Comparison of ENCODE assay signal across 7 cellular contexts in the genomic region with DNA sequence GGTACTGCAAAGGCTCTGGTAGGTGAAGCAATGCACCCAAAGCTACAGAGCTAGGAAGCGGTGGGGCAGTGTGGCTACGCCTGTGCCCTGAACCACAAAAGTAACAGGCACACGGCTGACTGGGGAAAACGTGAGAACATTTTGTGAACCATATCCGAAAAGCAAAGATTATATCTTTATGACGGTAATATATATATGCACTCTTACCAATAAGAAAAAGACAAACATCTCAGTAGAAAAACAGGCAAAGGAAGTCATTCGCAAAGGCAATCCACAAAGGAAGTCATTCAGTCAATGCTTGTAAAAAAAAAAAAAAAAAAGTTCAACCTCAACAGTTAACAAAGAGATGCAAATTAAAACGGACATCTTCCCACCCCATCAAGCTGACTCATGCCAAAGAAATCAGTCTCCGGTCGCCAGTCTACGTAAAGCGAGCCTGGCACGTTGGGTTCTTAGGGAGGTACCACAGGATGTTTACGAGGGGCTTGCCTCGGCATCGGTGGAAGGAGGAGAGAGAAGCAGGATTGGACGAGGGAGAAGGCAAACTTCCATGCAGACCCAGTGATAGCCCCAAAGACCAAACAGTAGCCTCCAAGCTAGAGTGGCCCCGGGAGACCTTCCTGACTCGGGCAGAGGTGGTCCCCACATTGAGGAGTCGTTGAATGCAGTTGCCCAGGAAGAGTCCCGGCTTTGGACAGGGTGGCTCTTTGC. TPM values are rescaled to one million over a fixed set of nuclear protein-coding genes. Genes with fewer than 3 reads are reported as not detected.
DNase-seq lines count a peak whose midpoint lies in the region; ATAC-seq and TF ChIP-seq lines count a peak whose summit lies in the region.

No MANE protein-coding gene starts in this region.

- no peak for TF ChIP-seq CTCF in HFFc6 (IDR thresholded peaks at IDR 0.05)
- TF ChIP-seq CTCF in astrocyte of the spinal cord (IDR thresholded peaks at IDR 0.05; ENCODE audit: low read depth, low read length), result no peak
- no peak for TF ChIP-seq CTCF in mucosa of descending colon (IDR thresholded peaks at IDR 0.05)
- no peak for TF ChIP-seq CTCF in suprapubic skin (IDR thresholded peaks at IDR 0.05)

- intact Hi-C loops in mucosa of descending colon (cut with DNase I, micrococcal nuclease), result no loop called here

- peak overlapping the region; percentile 11 for H3K4me3 Mint-ChIP-seq in HFFc6
- peak overlapping the region; percentile 79 for H3K4me3 Mint-ChIP-seq in T-helper 1 cell treated with Interleukin-12 subunit alpha and Interleukin-12 subunit beta and Interleukin-4 antibody, amounts not matched to agents 30 μg/mL and 1 μg/mL, for 36 hours

- no peaks in the 10 kb centered on the region for H3K36me3 ChIP-seq in mucosa of descending colon (ENCODE audit: low read depth)
- no peaks in the 10 kb centered on the region for H3K36me3 ChIP-seq in suprapubic skin

- peak overlapping the region; percentile 76 for H3K27ac ChIP-seq in suprapubic skin

- no peak for TF ChIP-seq EP300 in suprapubic skin (IDR thresholded peaks at IDR 0.05)

- peak overlapping the region; percentile 40; the same call in 1 of the 2 replicates for H3K27ac Mint-ChIP-seq in HFFc6
- H3K27ac Mint-ChIP-seq in T-helper 1 cell treated with Interleukin-12 subunit alpha and Interleukin-12 subunit beta and Interleukin-4 antibody, amounts not matched to agents 30 μg/mL and 1 μg/mL, for 36 hours, result peak overlapping the region; percentile 97

- H3K9me3 ChIP-seq in mucosa of descending colon, result no peaks in the 10 kb centered on the region
- no peaks in the 10 kb centered on the region for H3K9me3 ChIP-seq in suprapubic skin

- 39% methylated on average over 21 of the region's 21 CpGs for WGBS in suprapubic skin

- H3K4me1 Mint-ChIP-seq in HFFc6 (ENCODE audit: low read depth), result peaks cover 9% of the 10 kb centered on the region
- H3K4me1 Mint-ChIP-seq in T-helper 1 cell treated with Interleukin-12 subunit alpha and Interleukin-12 subunit beta and Interleukin-4 antibody, amounts not matched to agents 30 μg/mL and 1 μg/mL, for 36 hours (ENCODE audit: low read depth), result peaks cover 36% of the 10 kb centered on the region

- TF ChIP-seq POLR2A in suprapubic skin (IDR thresholded peaks at IDR 0.05), result peak in 1 of 2 donors; percentile 20

- no peaks in the 10 kb centered on the region for H3K9me3 Mint-ChIP-seq in HFFc6
- H3K9me3 Mint-ChIP-seq in T-helper 1 cell treated with Interleukin-12 subunit alpha and Interleukin-12 subunit beta and Interleukin-4 antibody, amounts not matched to agents 30 μg/mL and 1 μg/mL, for 36 hours, result no peaks in the 10 kb centered on the region

- DNase-seq in HFFc6, result peak; percentile 88
- peak; percentile 50 for DNase-seq in astrocyte of the spinal cord (ENCODE audit: low read depth, low spot score)
- peak; percentile 71 to 84 (median 77) for DNase-seq in mucosa of descending colon
- peak; percentile 70 to 76 for DNase-seq in suprapubic skin (ENCODE audit: low spot score in 2 of 2)
- DNase-seq in hepatic stellate cell (ENCODE audit: low spot score), result no peak
- DNase-seq in pons (ENCODE audit: low spot score), result no peak

- H3K4me1 ChIP-seq in mucosa of descending colon (ENCODE audit: low read depth), result peaks cover 8% of the 10 kb centered on the region
- H3K4me1 ChIP-seq in suprapubic skin, result peaks cover 4% of the 10 kb centered on the region

- H3K36me3 Mint-ChIP-seq in HFFc6 (ENCODE audit: low read depth), result no peaks in the 10 kb centered on the region
- H3K36me3 Mint-ChIP-seq in T-helper 1 cell treated with Interleukin-12 subunit alpha and Interleukin-12 subunit beta and Interleukin-4 antibody, amounts not matched to agents 30 μg/mL and 1 μg/mL, for 36 hours (ENCODE audit: low read depth), result no peaks in the 10 kb centered on the region

- H3K4me3 ChIP-seq in astrocyte of the spinal cord (ENCODE audit: low read depth, low read length), result no peak overlapping the region
- H3K4me3 ChIP-seq in mucosa of descending colon, result no peak overlapping the region
- H3K4me3 ChIP-seq in suprapubic skin, result no peak overlapping the region

- H3K27me3 ChIP-seq in suprapubic skin, result no peaks in the 10 kb centered on the region

- peak; percentile 93 for ATAC-seq in mucosa of descending colon

- peaks cover 15% of the 10 kb centered on the region for H3K27me3 Mint-ChIP-seq in HFFc6 (ENCODE audit: insufficient read depth)
- no peaks in the 10 kb centered on the region for H3K27me3 Mint-ChIP-seq in T-helper 1 cell treated with Interleukin-12 subunit alpha and Interleukin-12 subunit beta and Interleukin-4 antibody, amounts not matched to agents 30 μg/mL and 1 μg/mL, for 36 hours (ENCODE audit: low read depth)

- in situ Hi-C loops in astrocyte of the spinal cord (cut with HindIII; ENCODE audit: low sequenced_read_pairs), result no loop called here

RNA-seq across cellular contexts. Expression of a gene that starts 39.4 kb away (rescaled TPM):
- 100 to 1,000 TPM; 108 to 128 (median 122) TPM for total RNA-seq in HFFc6 (2021; fragmentation: NEBNext Ultra II Directional; extraction: Animal tissue kit (Norgen Biotek cat#: 25700))
- total RNA-seq in mucosa of descending colon (100 to 1,000 TPM; 131 to 173 (median 160) TPM), suprapubic skin (100 to 1,000 TPM; 104 to 149 (median 119) TPM)

Comparison
In these comparisons a context has a peak if more than half of its experiments do, and no peak if none do; other contexts are left out.
1. DNase-seq: peak in HFFc6 (single experiment), astrocyte of the spinal cord (single experiment), mucosa of descending colon (3 of 3) and suprapubic skin (2 of 2); none in hepatic stellate cell (single experiment) and pons (single experiment).